ENCODE assay signal across 6 cellular contexts in the genomic region with DNA sequence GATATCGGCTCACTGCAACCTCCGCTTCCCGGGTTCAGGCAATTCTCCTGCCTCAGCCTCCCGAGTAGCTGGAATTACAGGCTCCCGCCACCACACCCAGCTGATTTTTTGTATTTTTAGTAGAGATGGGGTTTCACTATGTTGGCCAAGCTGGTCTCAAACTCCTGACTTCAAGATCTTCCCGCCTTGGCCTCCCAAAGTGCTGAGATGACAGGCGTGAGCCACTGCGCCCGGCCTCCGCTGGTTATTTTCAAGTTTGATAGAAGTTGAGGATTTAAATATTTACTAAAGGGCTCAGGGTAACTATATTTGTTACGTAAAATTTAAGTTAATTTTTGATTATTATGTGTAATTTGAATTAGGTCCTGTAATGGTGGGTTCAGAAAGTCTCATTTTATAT. TPM values are rescaled to one million over a fixed set of nuclear protein-coding genes. Genes with fewer than 3 reads are reported as not detected.
DNase-seq lines count a peak whose midpoint lies in the region; ATAC-seq and TF ChIP-seq lines count a peak whose summit lies in the region.
"Not testable (repeated sequence)": the region's sequence is repeated elsewhere in the genome, so short reads cannot be mapped to it uniquely, and the experiment has no call there.

No MANE protein-coding gene starts in this region.

- H3K4me2 ChIP-seq in GM23338: not testable (repeated sequence)

- H3K4me3 Mint-ChIP-seq in GM23338; central memory CD8-positive, alpha-beta T cell; endodermal cell: not testable (repeated sequence)

- not testable (repeated sequence) for H2AFZ ChIP-seq in GM23338

- H3K9ac ChIP-seq in endodermal cell (ENCODE audit: extremely low read depth, low read length, poor library complexity, severe bottlenecking): not testable (repeated sequence)

- H3K36me3 Mint-ChIP-seq in GM23338 (ENCODE audit: low read depth) (peaks cover 66% of the 10 kb centered on the region; the same call in 2 of the 3 replicates), endodermal cell (ENCODE audit: low read depth) (peaks cover 51% of the 10 kb centered on the region)
- H3K36me3 Mint-ChIP-seq in central memory CD8-positive, alpha-beta T cell (ENCODE audit: insufficient read depth): peaks cover 26% of the 10 kb centered on the region

- H3K27ac ChIP-seq in GM23338 (ENCODE audit: low read depth): 0 out of 2 replicates have a peak overlapping the region, but pooled peaks have one; percentile 32
- H3K27ac ChIP-seq in endodermal cell (ENCODE audit: low read depth, low read length): not testable (repeated sequence)

- H3K9me2 ChIP-seq in GM23338 (ENCODE audit: insufficient read depth): not testable (repeated sequence)

- not testable (repeated sequence) for DNase-seq in GM23338 (ENCODE audit: low spot score); central memory CD8-positive, alpha-beta T cell (ENCODE audit: low spot score in 2 of 2)
- DNase-seq in endodermal cell (peak; percentile 20), mesenteric fat pad (ENCODE audit: low spot score) (peak; percentile 65), posterior vena cava (ENCODE audit: low spot score) (peak; percentile 72)
- peak; percentile 11 for DNase-seq in stimulated activated CD8-positive, alpha-beta memory T cell treated with anti-CD3 and anti-CD28 coated beads, Interleukin-4, amount 100 ng/mL, for 48 hours

- H3K36me3 ChIP-seq in GM23338 (ENCODE audit: insufficient read depth): peaks cover 16% of the 10 kb centered on the region; the same call in 1 of the 2 replicates
- peaks cover 36% of the 10 kb centered on the region for H3K36me3 ChIP-seq in endodermal cell (ENCODE audit: control insufficient read depth, insufficient read depth, low read length)

- not testable (repeated sequence) for H3K27me3 ChIP-seq in GM23338 (ENCODE audit: insufficient read depth); endodermal cell (ENCODE audit: control insufficient read depth, insufficient read depth, low read length, poor library complexity, severe bottlenecking)

- not testable (repeated sequence) for H3K27ac Mint-ChIP-seq in GM23338, endodermal cell
- peak overlapping the region; percentile 38 for H3K27ac Mint-ChIP-seq in central memory CD8-positive, alpha-beta T cell (ENCODE audit: low read depth)

- not testable (repeated sequence) for H3F3A ChIP-seq in GM23338 (replicated peaks; ENCODE audit: low read depth)

- 96 to 99% methylated on average over 8 to 10 of the region's 11 CpGs for WGBS in endodermal cell (ENCODE audit: insufficient coverage in 1 of 2, insufficient read length in 1 of 2), 2 experiments

- H3K9me3 Mint-ChIP-seq in GM23338; central memory CD8-positive, alpha-beta T cell; endodermal cell: not testable (repeated sequence)

- H3K4me3 ChIP-seq in GM23338; endodermal cell (ENCODE audit: low read length): not testable (repeated sequence)

- intact Hi-C loops in posterior vena cava (cut with DNase I): not testable (repeated sequence)

- H3K9me3 ChIP-seq in endodermal cell (ENCODE audit: control insufficient read depth, low read length): not testable (repeated sequence)

- not testable (repeated sequence) for H3K27me3 Mint-ChIP-seq in GM23338 (ENCODE audit: insufficient read depth, low read depth, poor library complexity); central memory CD8-positive, alpha-beta T cell; endodermal cell (ENCODE audit: insufficient read depth)

- H3K79me2 ChIP-seq in GM23338 (replicated peaks; ENCODE audit: insufficient read depth): peaks cover 94% of the 10 kb centered on the region

- H4K20me1 ChIP-seq in GM23338 (replicated peaks; ENCODE audit: insufficient read depth): peaks cover 24% of the 10 kb centered on the region

- H3K4me1 Mint-ChIP-seq in GM23338, endodermal cell: not testable (repeated sequence)
- H3K4me1 Mint-ChIP-seq in central memory CD8-positive, alpha-beta T cell: peaks cover 13% of the 10 kb centered on the region

- not testable (repeated sequence) for ATAC-seq in GM23338; central memory CD8-positive, alpha-beta T cell (replicated peaks; ENCODE audit: extremely low read depth, poor library complexity, severe bottlenecking)

- not testable (repeated sequence) for H3K4me1 ChIP-seq in GM23338 (ENCODE audit: insufficient read depth); endodermal cell (ENCODE audit: control insufficient read depth, insufficient read depth, low read length)

- not testable (repeated sequence) for TF ChIP-seq CTCF in GM23338 (conservative IDR thresholded peaks at IDR 0.05; ENCODE audit: low read depth in 2 of 2); endodermal cell (conservative IDR thresholded peaks at IDR 0.05)

RNA-seq across cellular contexts. Expression of a gene that starts 5.1 kb away (rescaled TPM):
- 39.8 and 44.4 TPM in 2 replicates for total RNA-seq in GM23338 (2014; rRNA removed; shearing (Covaris generic))
- polyA plus RNA-seq in GM23338 (2016; fragmentation: Nextera tagmentation; extraction: Ambion mirVana): 20.2 and 22.3 TPM in 2 replicates
- total RNA-seq in endodermal cell: 10 to 100 TPM; 32.6 to 41.7 TPM
- 35.2 TPM for polyA plus RNA-seq in endodermal cell (2013, experiment 1 of 2)
- 38.0 TPM for polyA plus RNA-seq in endodermal cell (2013, experiment 2 of 2)
- total RNA-seq in mesenteric fat pad: 19.6 TPM
- total RNA-seq in posterior vena cava: 10 to 100 TPM; 18.0 to 22.7 TPM

RNA-seq across cellular contexts. Expression of a gene that starts 40.4 kb away (rescaled TPM):
- 50.8 and 72.7 TPM in 2 replicates for total RNA-seq in GM23338 (2014; rRNA removed; shearing (Covaris generic))
- polyA plus RNA-seq in GM23338 (2016; fragmentation: Nextera tagmentation; extraction: Ambion mirVana): 88.6 and 111 TPM in 2 replicates
- total RNA-seq in endodermal cell (100 to 1,000 TPM in 1 of 2 donors, 10 to 100 TPM in 1; 85.3 to 100 TPM), mesenteric fat pad (56.3 TPM), posterior vena cava (10 to 100 TPM; 41.0 to 51.4 TPM)
- polyA plus RNA-seq in endodermal cell (2013, experiment 1 of 2): 59.5 TPM
- polyA plus RNA-seq in endodermal cell (2013, experiment 2 of 2): 54.1 TPM
